26 cellular contexts compared by ENCODE assay signal in genomic region chr4:75429208-75429607, GRCh38.
DNase-seq lines count a peak whose midpoint lies in the region; ATAC-seq, FAIRE-seq and TF ChIP-seq lines count a peak whose summit lies in the region.
"Had no signal": no experiment of that assay in that cellular context is flagged by ENCODE, and none has a peak within 500 bp of the region (broad histone marks: within the 10 kb centered on the region; RNA-seq: fewer than 3 reads in every experiment).

No MANE protein-coding gene starts in this region.

- no peak for FAIRE-seq in GM12891 (lab: Jason Lieb, UNC)
- FAIRE-seq: frontal cortex, G401.6 had no signal

- CTCF ChIA-PET in PC-3 (lab: Charles Lee): no interaction called here

- no peaks in the 10 kb centered on the region for H3K79me2 ChIP-seq in PC-3 (ENCODE audit: low read length)
- H3K79me2 ChIP-seq: hepatocyte had no signal

- no peak for DNase-seq in GM12891 (ENCODE audit: insufficient read length, low spot score)
- DNase-seq in NCI-H1105 treated with DMSO at 0.1 percent for 48 hours (lab: John Stamatoyannopoulos, UW): peak; percentile 72
- peak; percentile 2 for DNase-seq in PC-3
- DNase-seq in SK-N-DZ (ENCODE audit: low spot score): no peak
- no peak for DNase-seq in germinal center (ENCODE audit: low spot score)
- DNase-seq: activated CD4-positive, alpha-beta T cell treated with anti-CD3 and anti-CD28 coated beads, Interleukin-2, amount 50 U/mL, for 4 hours; activated CD4-positive, CD25-positive, alpha-beta regulatory T cell; activated CD8-positive, alpha-beta memory T cell treated with anti-CD3 and anti-CD28 coated beads, Interleukin-2, amount 50 U/mL, for 4 hours; anterior cingulate cortex; cortex of kidney; endodermal cell; MV-4-11; NCI-H2081 treated with DMSO at 0.1 percent for 48 hours; NCI-H774; SHP77 treated with DMSO at 0.1 percent for 48 hours; sigmoid colon; stimulated activated naive CD8-positive, alpha-beta T cell treated with anti-CD3 and anti-CD28 coated beads, Interleukin-15, amount 100 ng/mL, for 72 hours; SW 1271; tibial artery had no signal

- H3K27me3 ChIP-seq in PC-3 (ENCODE audit: low read length): no peaks in the 10 kb centered on the region; the same call in 1 of the 2 replicates
- H3K27me3 ChIP-seq: esophagus muscularis mucosa, hepatocyte, sigmoid colon, tibial artery had no signal

- no peaks in the 10 kb centered on the region for H3K9me2 ChIP-seq in PC-3 (replicated peaks; ENCODE audit: low read length)

- H3K4me2 ChIP-seq in PC-3 (ENCODE audit: low read length): no peak overlapping the region
- H3K4me2 ChIP-seq: hepatocyte had no signal

- POLR2A ChIA-PET in PC-3 (lab: Charles Lee; ENCODE audit: unreplicated experiment): no interaction called here

- no peaks in the 10 kb centered on the region for H3F3A ChIP-seq in PC-3 (ENCODE audit: low read length, unreplicated experiment)

- no TSS peak for BruUV-seq in PC-3 (replicated peaks; lab: Mats Ljungman, UMichigan)

- no peak for TF ChIP-seq CTCF in PC-3 (conservative IDR thresholded peaks at IDR 0.05; ENCODE audit: low read depth, low read length)

- H3K9ac ChIP-seq in PC-3 (ENCODE audit: low read length): no peak overlapping the region

- ATAC-seq in GM19351 (IDR thresholded peaks at IDR 0.05; ENCODE audit: unreplicated experiment): peak; percentile 74
- no peak for ATAC-seq in PC-3
- no peak for ATAC-seq in GM21423 (IDR thresholded peaks at IDR 0.05; ENCODE audit: unreplicated experiment)
- ATAC-seq: activated naive CD4-positive, alpha-beta T cell treated with anti-CD3 and anti-CD28 coated beads, Interleukin-2, amount 50 U/mL, for 72 hours; stimulated activated naive CD8-positive, alpha-beta T cell treated with anti-CD3 and anti-CD28 coated beads, Interleukin-15, amount 100 ng/mL, for 72 hours had no signal

- no peak overlapping the region for H3K4me3 ChIP-seq in PC-3 (ENCODE audit: low read length)
- H3K4me3 ChIP-seq: esophagus muscularis mucosa, hepatocyte, sigmoid colon, tibial artery had no signal

- H4K20me1 ChIP-seq in PC-3 (ENCODE audit: low read length): no peaks in the 10 kb centered on the region

- TF ChIP-seq POLR2A in GM12891 (IDR thresholded peaks at IDR 0.05; ENCODE audit: low read depth, low read length): no peak

- H3K36me3 ChIP-seq in PC-3 (ENCODE audit: low read depth, low read length): no peaks in the 10 kb centered on the region
- H3K36me3 ChIP-seq: esophagus muscularis mucosa, sigmoid colon, tibial artery had no signal

- no peak overlapping the region for H3K27ac ChIP-seq in PC-3 (ENCODE audit: low read length)
- H3K27ac ChIP-seq: esophagus muscularis mucosa, hepatocyte, sigmoid colon, tibial artery had no signal

- intact Hi-C loops in PC-3 (cut with micrococcal nuclease): no loop called here

- H3K4me1 ChIP-seq in PC-3 (ENCODE audit: insufficient read depth, low read length): no peaks in the 10 kb centered on the region
- H3K4me1 ChIP-seq: esophagus muscularis mucosa, sigmoid colon, tibial artery had no signal

- H2AFZ ChIP-seq in PC-3 (ENCODE audit: low read length): no peak overlapping the region
- H2AFZ ChIP-seq: hepatocyte had no signal

- no peaks in the 10 kb centered on the region for H3K9me3 ChIP-seq in PC-3 (ENCODE audit: low read length)
- H3K9me3 ChIP-seq: esophagus muscularis mucosa, sigmoid colon, tibial artery had no signal

TF ChIP-seq in GM12891, 5 proteins besides CTCF, POLR2A, EP300 and RAD21:
- TF ChIP-seq POLR2AphosphoS5 (IDR thresholded peaks at IDR 0.05; ENCODE audit: low read depth, low read length) (no peak), TAF1 (IDR thresholded peaks at IDR 0.05; ENCODE audit: low read depth, low read length) (no peak), SPI1 (IDR thresholded peaks at IDR 0.05; ENCODE audit: low read depth, low read length) (peak; percentile 14; the same call in 1 of the 2 replicates), PAX5 (IDR thresholded peaks at IDR 0.05; ENCODE audit: insufficient read depth, low read length, severe bottlenecking) (no peak), POU2F2 (IDR thresholded peaks at IDR 0.05; ENCODE audit: low read depth, low read length) (no peak)

Comparison
In these comparisons a context has a peak if more than half of its experiments do, and no peak if none do; other contexts are left out.
1. DNase-seq: peak in NCI-H1105 treated with DMSO at 0.1 percent for 48 hours (single experiment) and PC-3 (single experiment); none in GM12891 (single experiment), SK-N-DZ (single experiment) and germinal center (single experiment).